ENCODE assay signal across 9 cellular contexts in the genomic region with DNA sequence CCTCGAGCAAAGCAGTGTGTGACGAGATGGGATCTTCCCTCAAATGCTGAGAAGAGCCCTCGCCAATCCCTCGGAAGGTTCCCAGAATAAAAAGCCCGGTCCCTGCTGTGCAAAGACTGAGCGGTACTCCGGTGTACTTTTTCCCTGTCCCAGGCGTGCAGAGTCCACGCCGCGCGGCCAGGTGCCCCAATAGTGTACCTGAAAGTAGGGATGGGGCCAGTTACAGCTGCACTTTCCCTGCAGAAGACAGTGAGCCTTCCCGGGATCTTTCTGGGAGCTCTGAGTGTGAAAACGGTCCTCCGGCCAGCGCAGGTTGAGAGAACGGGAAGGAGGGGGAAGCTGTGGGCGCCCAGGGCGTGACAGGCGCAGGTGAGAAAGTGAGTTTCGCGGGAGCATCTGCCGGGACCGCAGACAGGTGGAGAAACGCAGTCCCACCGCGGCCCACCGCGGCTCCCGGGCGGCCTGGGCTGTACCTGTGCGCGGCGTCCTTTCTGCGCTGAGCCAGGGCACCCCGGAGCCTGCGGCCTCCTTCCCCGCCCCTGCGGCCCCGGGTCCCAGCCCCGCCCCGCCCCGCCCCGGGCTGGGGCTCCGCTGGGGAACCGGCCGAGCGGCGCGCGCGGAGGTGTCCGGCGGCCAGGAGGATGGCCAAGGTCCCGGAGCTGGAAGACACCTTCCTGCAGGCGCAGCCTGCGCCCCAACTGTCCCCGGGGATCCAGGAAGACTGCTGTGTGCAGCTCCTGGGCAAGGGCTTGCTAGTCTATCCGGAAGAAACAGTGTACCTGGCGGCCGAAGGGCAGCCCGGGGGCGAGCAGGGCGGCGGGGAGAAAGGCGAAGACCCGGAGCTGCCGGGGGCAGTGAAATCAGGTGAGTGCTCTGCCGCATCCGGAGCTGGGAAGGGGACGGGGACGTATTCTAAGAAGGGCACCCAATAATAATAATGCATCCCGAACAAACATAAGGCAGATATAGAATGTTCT. TPM values are rescaled to one million over a fixed set of nuclear protein-coding genes. Genes with fewer than 3 reads are reported as not detected.
DNase-seq lines count a peak whose midpoint lies in the region; ATAC-seq and TF ChIP-seq lines count a peak whose summit lies in the region.
"Had no signal": no experiment of that assay in that cellular context is flagged by ENCODE, and none has a peak within 500 bp of the region (broad histone marks: within the 10 kb centered on the region; RNA-seq: fewer than 3 reads in every experiment).

A gene with protein sequence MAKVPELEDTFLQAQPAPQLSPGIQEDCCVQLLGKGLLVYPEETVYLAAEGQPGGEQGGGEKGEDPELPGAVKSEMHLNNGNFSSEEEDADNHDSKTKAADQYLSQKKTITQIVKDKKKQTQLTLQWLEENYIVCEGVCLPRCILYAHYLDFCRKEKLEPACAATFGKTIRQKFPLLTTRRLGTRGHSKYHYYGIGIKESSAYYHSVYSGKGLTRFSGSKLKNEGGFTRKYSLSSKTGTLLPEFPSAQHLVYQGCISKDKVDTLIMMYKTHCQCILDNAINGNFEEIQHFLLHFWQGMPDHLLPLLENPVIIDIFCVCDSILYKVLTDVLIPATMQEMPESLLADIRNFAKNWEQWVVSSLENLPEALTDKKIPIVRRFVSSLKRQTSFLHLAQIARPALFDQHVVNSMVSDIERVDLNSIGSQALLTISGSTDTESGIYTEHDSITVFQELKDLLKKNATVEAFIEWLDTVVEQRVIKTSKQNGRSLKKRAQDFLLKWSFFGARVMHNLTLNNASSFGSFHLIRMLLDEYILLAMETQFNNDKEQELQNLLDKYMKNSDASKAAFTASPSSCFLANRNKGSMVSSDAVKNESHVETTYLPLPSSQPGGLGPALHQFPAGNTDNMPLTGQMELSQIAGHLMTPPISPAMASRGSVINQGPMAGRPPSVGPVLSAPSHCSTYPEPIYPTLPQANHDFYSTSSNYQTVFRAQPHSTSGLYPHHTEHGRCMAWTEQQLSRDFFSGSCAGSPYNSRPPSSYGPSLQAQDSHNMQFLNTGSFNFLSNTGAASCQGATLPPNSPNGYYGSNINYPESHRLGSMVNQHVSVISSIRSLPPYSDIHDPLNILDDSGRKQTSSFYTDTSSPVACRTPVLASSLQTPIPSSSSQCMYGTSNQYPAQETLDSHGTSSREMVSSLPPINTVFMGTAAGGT (plus strand): TSS at position 608 of the 977 bp plus-strand sequence. CDS start 34 bp downstream, at position 642.

- H3K27me3 Mint-ChIP-seq in Calu3 (ENCODE audit: unreplicated experiment): peaks cover 15% of the 10 kb centered on the region
- peaks cover 17 to 61% (median 31%) of the 10 kb centered on the region in 5 donors for H3K27me3 Mint-ChIP-seq in naive thymus-derived CD8-positive, alpha-beta T cell

- peak in 1 of 2 donors; percentile 23 for ATAC-seq in naive thymus-derived CD8-positive, alpha-beta T cell
- no peak for ATAC-seq in GM21360 (IDR thresholded peaks at IDR 0.05; ENCODE audit: unreplicated experiment)
- no peak for ATAC-seq in HG02852 (IDR thresholded peaks at IDR 0.05; ENCODE audit: unreplicated experiment)

- H3K9me3 ChIP-seq in HUES64 (ENCODE audit: insufficient read depth, low read depth, low read length): peaks cover 7% of the 10 kb centered on the region; the same call in 1 of the 2 replicates

- H3K4me3 Mint-ChIP-seq in Calu3 (ENCODE audit: low read depth, unreplicated experiment): peak within 1 kb of the TSS; percentile 83
- H3K4me3 Mint-ChIP-seq in naive thymus-derived CD8-positive, alpha-beta T cell: peak within 1 kb of the TSS in 9 of 10 donors; percentile 4 to 82 (median 76)

- no peaks in the 10 kb centered on the region for H3K9me3 Mint-ChIP-seq in Calu3 (ENCODE audit: low read depth, unreplicated experiment)
- peaks cover 0 to 15% (median 0%) of the 10 kb centered on the region in 9 donors for H3K9me3 Mint-ChIP-seq in naive thymus-derived CD8-positive, alpha-beta T cell

- no peak within 1 kb of the TSS for H3K27ac ChIP-seq in HUES64 (ENCODE audit: low read depth, low read length)

- under 1% methylated on average over 73 of the region's 73 CpGs for WGBS in HUES64

- BruUV-seq in Calu3 (replicated peaks; lab: Mats Ljungman, UMichigan): no TSS peak

- peaks cover 5% of the 10 kb centered on the region; the same call in 1 of the 2 replicates for H3K4me1 ChIP-seq in HUES64 (ENCODE audit: insufficient read depth, low read length)

- H3K27me3 ChIP-seq in HUES64 (ENCODE audit: insufficient read depth, low read length): peaks cover 71% of the 10 kb centered on the region

- H3K4me1 Mint-ChIP-seq in Calu3 (ENCODE audit: low read depth, unreplicated experiment): no peaks in the 10 kb centered on the region
- H3K4me1 Mint-ChIP-seq in naive thymus-derived CD8-positive, alpha-beta T cell: peaks cover 3 to 20% (median 13%) of the 10 kb centered on the region in 4 donors

- intact Hi-C loops in Calu3 (cut with micrococcal nuclease; ENCODE audit: unreplicated experiment): no loop called here

- peak within 1 kb of the TSS; percentile 74 for H3K4me3 ChIP-seq in HUES64 (ENCODE audit: low read length)

- no peak within 1 kb of the TSS for H3K9ac ChIP-seq in HUES64 (ENCODE audit: low read depth, low read length)

- DNase-seq in Calu3 (peak; percentile 52), ecto neural progenitor cell (ENCODE audit: low spot score) (peak; percentile 59), NCI-H1436 treated with DMSO at 0.1 percent for 48 hours (lab: John Stamatoyannopoulos, UW) (no peak), NCI-H187 treated with DMSO at 0.1 percent for 48 hours (lab: John Stamatoyannopoulos, UW) (no peak)
- peak in 1 of 10 donors; percentile 6 for DNase-seq in naive thymus-derived CD8-positive, alpha-beta T cell

- CTCF ChIA-PET in Calu3 (lab: Charles Lee): interaction anchor here (0.7 kb wide), 1 partner anchor 1427 kb away, joined by 3 read pairs; no protein-coding TSS in a partner anchor

- no peaks in the 10 kb centered on the region for H3K36me3 ChIP-seq in HUES64 (ENCODE audit: insufficient read depth, low read length)

- H3K36me3 Mint-ChIP-seq in Calu3 (ENCODE audit: insufficient read depth, unreplicated experiment): peaks cover 15% of the 10 kb centered on the region
- peaks cover 0 to 9% (median 4%) of the 10 kb centered on the region in 3 donors for H3K36me3 Mint-ChIP-seq in naive thymus-derived CD8-positive, alpha-beta T cell

- H3K27ac Mint-ChIP-seq in Calu3 (ENCODE audit: unreplicated experiment): no peak within 1 kb of the TSS
- H3K27ac Mint-ChIP-seq in naive thymus-derived CD8-positive, alpha-beta T cell: no peak within 1 kb of the TSS

- POLR2A ChIA-PET in naive thymus-derived CD8-positive, alpha-beta T cell (lab: Charles Lee): no interaction called here

- TF ChIP-seq CTCF in Calu3 (IDR thresholded peaks at IDR 0.05; ENCODE audit: unreplicated experiment): no peak

RNA-seq across cellular contexts. Expression of the gene that starts here (rescaled TPM):
- total RNA-seq in Calu3 (2022): not detected in 2 replicates
- not detected for polyA plus RNA-seq in HUES64 (2013, experiment 1 of 2)
- not detected for polyA plus RNA-seq in HUES64 (2013, experiment 2 of 2)
- not detected for total RNA-seq in naive thymus-derived CD8-positive, alpha-beta T cell
- not detected for polyA plus RNA-seq in naive thymus-derived CD8-positive, alpha-beta T cell
- total RNA-seq: RPMI7951 had no signal

Comparison
In these comparisons a context has a peak if more than half of its experiments do, and no peak if none do; other contexts are left out.
1. Peak in DNase-seq in Calu3; RNA of the gene not detected or under 1 TPM.